In the genomic region with DNA sequence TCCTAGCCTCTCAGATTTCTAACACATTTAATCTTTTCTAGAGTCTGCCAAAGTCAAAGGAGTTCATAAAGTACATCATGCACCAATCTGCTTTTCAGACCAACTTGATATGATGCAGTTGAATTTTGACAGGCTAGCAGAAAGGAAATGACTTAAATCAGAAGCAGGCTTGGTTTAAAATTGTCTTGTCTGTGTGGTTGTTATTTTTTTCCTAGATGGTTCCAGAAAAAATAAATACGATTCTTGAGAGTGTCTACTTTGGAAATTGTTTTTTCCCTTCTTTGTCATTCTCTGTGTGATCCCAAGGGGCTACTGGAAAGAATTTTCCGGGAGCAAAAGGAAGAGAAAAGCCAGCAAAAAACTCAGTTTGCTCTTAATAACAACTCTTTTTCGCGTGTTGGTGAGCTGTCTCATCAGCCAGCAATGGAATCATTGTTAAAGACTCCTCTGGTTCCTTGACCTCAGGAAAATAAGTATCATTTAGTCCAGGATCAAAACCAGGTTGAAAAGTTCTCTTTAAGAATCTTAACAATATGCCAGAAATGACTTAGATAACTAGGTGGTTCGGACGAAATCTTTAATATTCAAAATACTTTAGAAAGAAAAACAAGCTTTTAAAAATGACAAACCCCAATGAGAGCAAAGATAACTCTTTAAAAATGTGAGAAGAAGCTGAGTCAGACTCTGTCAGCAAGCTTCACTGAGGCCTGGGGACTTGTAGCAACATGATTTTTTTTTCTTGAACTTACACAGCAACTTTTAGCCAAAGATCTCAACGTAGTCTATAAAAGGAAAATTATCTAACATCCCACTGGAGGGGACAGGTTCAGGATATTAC, we compare ENCODE assay signal across 9 cellular contexts. TPM values are rescaled to one million over a fixed set of nuclear protein-coding genes. Genes with fewer than 3 reads are reported as not detected.
DNase-seq lines count a peak whose midpoint lies in the region; TF ChIP-seq lines count a peak whose summit lies in the region.
"Had no signal": no experiment of that assay in that cellular context is flagged by ENCODE, and none has a peak within 500 bp of the region (broad histone marks: within the 10 kb centered on the region; RNA-seq: fewer than 3 reads in every experiment).

No MANE protein-coding gene starts in this region.

- H4K20me1 ChIP-seq in osteoblast (ENCODE audit: insufficient read depth, low read length): no peaks in the 10 kb centered on the region

- H3K4me1 ChIP-seq in adrenal gland (replicated peaks in 1 of 2) (no peaks in the 10 kb centered on the region), osteoblast (ENCODE audit: insufficient read depth, low read length) (peaks cover 21% of the 10 kb centered on the region)

- DNase-seq in AG08396 (ENCODE audit: low spot score) (peak; percentile 36), adrenal gland (no peak), fibroblast of villous mesenchyme (ENCODE audit: low read depth) (peak; percentile 48), osteoblast (ENCODE audit: insufficient read length, low spot score, missing footprints) (no peak), NCI-H1694 treated with DMSO at 0.1 percent for 48 hours (lab: John Stamatoyannopoulos, UW) (no peak), T1000 (lab: John Stamatoyannopoulos, UW) (no peak), Kasumi-1 (lab: John Stamatoyannopoulos, UW) (no peak)
- DNase-seq in stimulated activated CD4-positive, alpha-beta T cell treated with anti-CD3 and anti-CD28 coated beads, Interleukin-4, amount 100 ng/mL, for 1 hour: no peak
- DNase-seq: KG1 had no signal

- H3K27ac ChIP-seq in adrenal gland (peak overlapping the region in 3 of 5 donors; percentile 11 to 54 (median 42)), osteoblast (ENCODE audit: low read depth, low read length) (peak overlapping the region; percentile 89)

- H3K36me3 ChIP-seq in adrenal gland (replicated peaks in 1 of 2): no peaks in the 10 kb centered on the region
- no peaks in the 10 kb centered on the region for H3K36me3 ChIP-seq in osteoblast (ENCODE audit: insufficient read depth, low read length)

- intact Hi-C loops in adrenal gland (cut with DNase I): no loop called here

- no peak for TF ChIP-seq POLR2A in adrenal gland (IDR thresholded peaks at IDR 0.05)

- H3K4me3 ChIP-seq in adrenal gland: no peak overlapping the region
- no peak overlapping the region for H3K4me3 ChIP-seq in fibroblast of villous mesenchyme (ENCODE audit: low read depth, low read length)
- peak overlapping the region; percentile 52 for H3K4me3 ChIP-seq in osteoblast (ENCODE audit: insufficient read depth, low read length)

- peak overlapping the region; percentile 66 for H2AFZ ChIP-seq in osteoblast (ENCODE audit: low read length)

- H3K4me2 ChIP-seq in osteoblast (ENCODE audit: insufficient read depth, low read length): peak overlapping the region; percentile 80

- no peaks in the 10 kb centered on the region for H3K27me3 ChIP-seq in adrenal gland
- no peaks in the 10 kb centered on the region for H3K27me3 ChIP-seq in osteoblast (ENCODE audit: insufficient read depth, low read length)

- TF ChIP-seq CTCF in adrenal gland (IDR thresholded peaks at IDR 0.05): no peak
- TF ChIP-seq CTCF in fibroblast of villous mesenchyme (IDR thresholded peaks at IDR 0.05; ENCODE audit: insufficient read depth, low read depth, low read length): no peak
- no peak for TF ChIP-seq CTCF in osteoblast (IDR thresholded peaks at IDR 0.05; ENCODE audit: extremely low read depth, low read depth, low read length)

- WGBS in adrenal gland, 4 donors: 43 to 53% (median 48%) methylated on average over 7 of the region's 7 CpGs

- no peaks in the 10 kb centered on the region for H3K79me2 ChIP-seq in osteoblast (ENCODE audit: insufficient read depth, low read length)

- no peaks in the 10 kb centered on the region for H3K9me3 ChIP-seq in adrenal gland (replicated peaks in 1 of 3)
- H3K9me3 ChIP-seq in osteoblast (ENCODE audit: low read depth, low read length): no peaks in the 10 kb centered on the region

RNA-seq across cellular contexts. Expression of gene GAB1, which starts 49.7 kb away (rescaled TPM):
- 10 to 100 TPM; 12.9 to 58.2 (median 36.5) TPM for total RNA-seq in adrenal gland
- 10 to 100 TPM in 1 of 3 donors, 1 to 10 TPM in 2; 4.1 to 14.1 (median 8.9) TPM for polyA plus RNA-seq in adrenal gland
- total RNA-seq in fibroblast of villous mesenchyme: 13.0 and 16.1 TPM in 2 replicates
- 20.6 and 23.3 TPM in 2 replicates for total RNA-seq in osteoblast

Comparison
In these comparisons a context has a peak if more than half of its experiments do, and no peak if none do; other contexts are left out.
1. DNase-seq: peak in AG08396 (single experiment) and fibroblast of villous mesenchyme (single experiment); none in adrenal gland (0 of 7), osteoblast (single experiment), NCI-H1694 treated with DMSO at 0.1 percent for 48 hours (single experiment), T1000 (single experiment), stimulated activated CD4-positive, alpha-beta T cell treated with anti-CD3 and anti-CD28 coated beads, Interleukin-4, amount 100 ng/mL, for 1 hour (single experiment) and Kasumi-1 (0 of 2).